1 cellular context compared by ENCODE assay signal in the genomic region with DNA sequence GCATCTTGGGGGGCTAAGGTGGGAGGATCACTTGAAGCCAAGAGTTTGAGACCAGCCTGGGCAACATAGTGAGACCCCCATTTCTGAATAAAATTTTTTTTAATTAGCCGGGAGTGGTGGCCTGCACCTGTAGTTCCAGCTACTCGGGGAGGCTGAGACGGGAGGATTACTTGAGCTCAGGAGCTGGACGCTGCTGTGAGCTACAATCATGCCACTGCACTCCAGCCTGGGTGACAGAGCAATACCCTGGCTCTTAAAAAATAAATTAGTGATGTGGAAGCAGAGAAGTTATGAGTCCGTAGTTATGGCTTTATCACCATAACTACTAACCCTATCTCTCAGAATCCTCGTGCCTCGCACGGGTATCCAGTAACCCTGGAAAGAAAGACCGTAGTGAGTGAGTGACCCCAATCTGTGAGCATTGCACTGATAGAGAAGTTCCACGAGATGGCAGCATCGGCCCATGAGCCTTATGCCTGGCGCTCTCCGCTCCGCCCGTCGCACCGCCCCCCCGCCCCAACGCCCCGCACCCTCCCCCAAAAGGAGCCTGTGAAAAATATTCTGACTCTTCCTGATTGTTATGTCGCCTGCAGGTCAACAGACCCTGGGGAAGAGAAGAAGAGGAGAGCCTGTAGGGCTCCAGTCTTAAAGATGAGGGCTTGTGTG.
TF ChIP-seq lines count a peak whose summit lies in the region.

No MANE protein-coding gene starts in this region.

TF ChIP-seq in K562, 482 proteins besides CTCF, POLR2A, EP300 and RAD21 (continued from another document):
- TF ChIP-seq, protein P1, sequence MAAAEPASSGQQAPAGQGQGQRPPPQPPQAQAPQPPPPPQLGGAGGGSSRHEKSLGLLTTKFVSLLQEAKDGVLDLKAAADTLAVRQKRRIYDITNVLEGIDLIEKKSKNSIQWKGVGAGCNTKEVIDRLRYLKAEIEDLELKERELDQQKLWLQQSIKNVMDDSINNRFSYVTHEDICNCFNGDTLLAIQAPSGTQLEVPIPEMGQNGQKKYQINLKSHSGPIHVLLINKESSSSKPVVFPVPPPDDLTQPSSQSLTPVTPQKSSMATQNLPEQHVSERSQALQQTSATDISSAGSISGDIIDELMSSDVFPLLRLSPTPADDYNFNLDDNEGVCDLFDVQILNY (CRISPR knock-in tag; IDR thresholded peaks at IDR 0.05): no peak
- no peak for TF ChIP-seq ZBTB26 (CRISPR knock-in tag; IDR thresholded peaks at IDR 0.05)
- TF ChIP-seq HDAC3 (IDR thresholded peaks at IDR 0.05; ENCODE audit: borderline replicate concordance, partially characterized antibody): no peak
- TF ChIP-seq FOXP1 (CRISPR knock-in tag; IDR thresholded peaks at IDR 0.05): no peak
- TF ChIP-seq BHLHE40 (IDR thresholded peaks at IDR 0.05; ENCODE audit: low read length): peak; percentile 12; the same call in 1 of the 2 replicates
- TF ChIP-seq CREM (IDR thresholded peaks at IDR 0.05; ENCODE audit: low read depth): 0 out of 2 replicates have a peak, but pooled peaks have one; percentile 49
- TF ChIP-seq, protein P2, sequence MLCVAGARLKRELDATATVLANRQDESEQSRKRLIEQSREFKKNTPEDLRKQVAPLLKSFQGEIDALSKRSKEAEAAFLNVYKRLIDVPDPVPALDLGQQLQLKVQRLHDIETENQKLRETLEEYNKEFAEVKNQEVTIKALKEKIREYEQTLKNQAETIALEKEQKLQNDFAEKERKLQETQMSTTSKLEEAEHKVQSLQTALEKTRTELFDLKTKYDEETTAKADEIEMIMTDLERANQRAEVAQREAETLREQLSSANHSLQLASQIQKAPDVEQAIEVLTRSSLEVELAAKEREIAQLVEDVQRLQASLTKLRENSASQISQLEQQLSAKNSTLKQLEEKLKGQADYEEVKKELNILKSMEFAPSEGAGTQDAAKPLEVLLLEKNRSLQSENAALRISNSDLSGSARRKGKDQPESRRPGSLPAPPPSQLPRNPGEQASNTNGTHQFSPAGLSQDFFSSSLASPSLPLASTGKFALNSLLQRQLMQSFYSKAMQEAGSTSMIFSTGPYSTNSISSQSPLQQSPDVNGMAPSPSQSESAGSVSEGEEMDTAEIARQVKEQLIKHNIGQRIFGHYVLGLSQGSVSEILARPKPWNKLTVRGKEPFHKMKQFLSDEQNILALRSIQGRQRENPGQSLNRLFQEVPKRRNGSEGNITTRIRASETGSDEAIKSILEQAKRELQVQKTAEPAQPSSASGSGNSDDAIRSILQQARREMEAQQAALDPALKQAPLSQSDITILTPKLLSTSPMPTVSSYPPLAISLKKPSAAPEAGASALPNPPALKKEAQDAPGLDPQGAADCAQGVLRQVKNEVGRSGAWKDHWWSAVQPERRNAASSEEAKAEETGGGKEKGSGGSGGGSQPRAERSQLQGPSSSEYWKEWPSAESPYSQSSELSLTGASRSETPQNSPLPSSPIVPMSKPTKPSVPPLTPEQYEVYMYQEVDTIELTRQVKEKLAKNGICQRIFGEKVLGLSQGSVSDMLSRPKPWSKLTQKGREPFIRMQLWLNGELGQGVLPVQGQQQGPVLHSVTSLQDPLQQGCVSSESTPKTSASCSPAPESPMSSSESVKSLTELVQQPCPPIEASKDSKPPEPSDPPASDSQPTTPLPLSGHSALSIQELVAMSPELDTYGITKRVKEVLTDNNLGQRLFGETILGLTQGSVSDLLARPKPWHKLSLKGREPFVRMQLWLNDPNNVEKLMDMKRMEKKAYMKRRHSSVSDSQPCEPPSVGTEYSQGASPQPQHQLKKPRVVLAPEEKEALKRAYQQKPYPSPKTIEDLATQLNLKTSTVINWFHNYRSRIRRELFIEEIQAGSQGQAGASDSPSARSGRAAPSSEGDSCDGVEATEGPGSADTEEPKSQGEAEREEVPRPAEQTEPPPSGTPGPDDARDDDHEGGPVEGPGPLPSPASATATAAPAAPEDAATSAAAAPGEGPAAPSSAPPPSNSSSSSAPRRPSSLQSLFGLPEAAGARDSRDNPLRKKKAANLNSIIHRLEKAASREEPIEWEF (CRISPR knock-in tag; IDR thresholded peaks at IDR 0.05): no peak
TF ChIP-seq in K562: peak in this region for 11.
